In genomic region chr19:48965806-48966540, GRCh38 we compare ENCODE assay signal across 8 cellular contexts. TPM values are rescaled to one million over a fixed set of nuclear protein-coding genes. Genes with fewer than 3 reads are reported as not detected.
A peak's percentile ranks its signal among the peaks of the same experiment; 100 is the strongest.
DNase-seq lines count a peak whose midpoint lies in the region; ATAC-seq and TF ChIP-seq lines count a peak whose summit lies in the region.

No MANE protein-coding gene starts in this region.

- H3K36me3 ChIP-seq in breast epithelium (no peaks in the 10 kb centered on the region), smooth muscle cell (ENCODE audit: low read depth) (no peaks in the 10 kb centered on the region)

- H3K4me1 ChIP-seq in breast epithelium (peaks cover 0 to 14% of the 10 kb centered on the region in 2 donors), smooth muscle cell (ENCODE audit: low read depth) (peaks cover 25% of the 10 kb centered on the region)

- intact Hi-C loops in breast epithelium (cut with DNase I; ENCODE audit: low total_unique reads), result no loop called here

- DNase-seq in GM04504 (ENCODE audit: low read depth), result peak; percentile 45
- peak; percentile 83 for DNase-seq in NCI-H2171 treated with DMSO at 0.1 percent for 48 hours (lab: John Stamatoyannopoulos, UW)
- DNase-seq in breast epithelium (ENCODE audit: low spot score in 2 of 2), result peak; percentile 83 to 90
- DNase-seq in iPS-NIHi7 (ENCODE audit: extremely low spot score), result peak; percentile 57
- no peak for DNase-seq in smooth muscle cell (lab: John Stamatoyannopoulos, UW; ENCODE audit: unreplicated experiment)
- no peak for DNase-seq in AG08396 (ENCODE audit: low spot score)

- peaks cover 45% of the 10 kb centered on the region for H4K20me1 ChIP-seq in smooth muscle cell (ENCODE audit: low read depth)

- peak; percentile 27 for ATAC-seq in HG02852 (IDR thresholded peaks at IDR 0.05; ENCODE audit: unreplicated experiment)

- H3F3A ChIP-seq in smooth muscle cell (ENCODE audit: low read depth), result peaks cover 26% of the 10 kb centered on the region

- H3K4me2 ChIP-seq in smooth muscle cell, result peak overlapping the region; percentile 88

- no peaks in the 10 kb centered on the region for H3K27me3 ChIP-seq in breast epithelium
- H3K27me3 ChIP-seq in smooth muscle cell (ENCODE audit: low read depth), result no peaks in the 10 kb centered on the region

- no peak for TF ChIP-seq POLR2A in breast epithelium (IDR thresholded peaks at IDR 0.05)

- H3K79me2 ChIP-seq in smooth muscle cell (ENCODE audit: low read depth), result peaks cover 15% of the 10 kb centered on the region

- H3K27ac ChIP-seq in breast epithelium, result peak overlapping the region; percentile 92 to 93
- peak overlapping the region; percentile 68 for H3K27ac ChIP-seq in smooth muscle cell (ENCODE audit: low read depth)

- 12% methylated on average over 36 of the region's 36 CpGs for WGBS in smooth muscle cell (ENCODE audit: low lambda C conversion rate)

- peak overlapping the region; percentile 70 for H3K9ac ChIP-seq in smooth muscle cell (ENCODE audit: low read depth)

- no peaks in the 10 kb centered on the region for H3K9me3 ChIP-seq in breast epithelium
- no peaks in the 10 kb centered on the region for H3K9me3 ChIP-seq in smooth muscle cell (replicated peaks; ENCODE audit: low read depth)

- no peak overlapping the region for H2AFZ ChIP-seq in smooth muscle cell (ENCODE audit: low read depth)

- H3K4me3 ChIP-seq in WI38 (ENCODE audit: low read depth, low read length) (peak overlapping the region; percentile 68), breast epithelium (peak overlapping the region; percentile 81 to 92 (median 88)), smooth muscle cell (peak overlapping the region; percentile 86)

- TF ChIP-seq CTCF in WI38 (IDR thresholded peaks at IDR 0.05; ENCODE audit: low read depth, low read length), result no peak
- peak in 1 of 3 donors; percentile 7 for TF ChIP-seq CTCF in breast epithelium (IDR thresholded peaks at IDR 0.05)
- TF ChIP-seq CTCF in smooth muscle cell (IDR thresholded peaks at IDR 0.05; ENCODE audit: borderline replicate concordance, insufficient read depth, poor library complexity, severe bottlenecking), result no peak

RNA-seq across cellular contexts. Expression of gene FTL, which starts 0.9 kb away (rescaled TPM):
- total RNA-seq in breast epithelium (over 10,000 TPM in 1 of 3 donors, 1,000 to 10,000 TPM in 2; 3,861 to 12,429 (median 4,028) TPM), smooth muscle cell (5,371 and 5,904 TPM in 2 replicates)
- polyA plus RNA-seq in smooth muscle cell, result 11,768 and 12,053 TPM in 2 replicates

RNA-seq across cellular contexts. Expression of gene BAX, which starts 11.3 kb away (rescaled TPM):
- total RNA-seq in breast epithelium, result 10 to 100 TPM; 34.2 to 56.0 (median 36.0) TPM
- total RNA-seq in smooth muscle cell, result 42.8 and 124 TPM in 2 replicates
- polyA plus RNA-seq in smooth muscle cell, result 153 and 185 TPM in 2 replicates

RNA-seq across cellular contexts. Expression of gene GYS1, which starts 27.1 kb away (rescaled TPM):
- total RNA-seq in breast epithelium, result 10 to 100 TPM; 24.0 to 26.4 (median 24.6) TPM
- 40.8 and 58.1 TPM in 2 replicates for total RNA-seq in smooth muscle cell
- polyA plus RNA-seq in smooth muscle cell, result 75.2 and 82.6 TPM in 2 replicates

RNA-seq across cellular contexts. Expression of gene RUVBL2, which starts 27.7 kb away (rescaled TPM):
- total RNA-seq in breast epithelium (100 to 1,000 TPM in 1 of 3 donors, 10 to 100 TPM in 2; 74.1 to 104 (median 84.0) TPM), smooth muscle cell (74.3 and 89.4 TPM in 2 replicates)
- polyA plus RNA-seq in smooth muscle cell, result 117 and 123 TPM in 2 replicates

RNA-seq across cellular contexts. Expression of gene DHDH, which starts 32.5 kb away (rescaled TPM):
- 1 to 10 TPM in 1 of 3 donors, under 1 TPM in 1, not detected in 1; 0.96 to 1.3 TPM for total RNA-seq in breast epithelium
- 0.27 TPM in 1 of 2 replicates, not detected in the other for total RNA-seq in smooth muscle cell
- polyA plus RNA-seq in smooth muscle cell, result 0.87 and 1.0 TPM in 2 replicates

Comparison
In these comparisons a context has a peak if more than half of its experiments do, and no peak if none do; other contexts are left out.
1. DNase-seq: peak in GM04504 (single experiment), NCI-H2171 treated with DMSO at 0.1 percent for 48 hours (single experiment), breast epithelium (2 of 2) and iPS-NIHi7 (single experiment); none in smooth muscle cell (single experiment) and AG08396 (single experiment).
2. Peak in every context shown above with its lines, with median percentiles within 50 percentile points of each other: H3K4me3 ChIP-seq.